ENCODE assay signal across 15 cellular contexts in genomic region chr6:163001341-163001740, GRCh38.
DNase-seq lines count a peak whose midpoint lies in the region; ATAC-seq, FAIRE-seq and TF ChIP-seq lines count a peak whose summit lies in the region.
"Had no signal": no experiment of that assay in that cellular context is flagged by ENCODE, and none has a peak within 500 bp of the region (broad histone marks: within the 10 kb centered on the region; RNA-seq: fewer than 3 reads in every experiment).

No MANE protein-coding gene starts in this region.

- H3K4me2 ChIP-seq in GM23248 (ENCODE audit: unreplicated experiment) (no peak overlapping the region), OCI-LY7 (ENCODE audit: low read length) (no peak overlapping the region)
- H3K4me2 ChIP-seq: BLaER1 had no signal

- H3K9ac ChIP-seq in GM23248: no peak overlapping the region
- H3K9ac ChIP-seq: BLaER1 had no signal

- H2AFZ ChIP-seq in GM23248: no peak overlapping the region
- H2AFZ ChIP-seq in OCI-LY7 (ENCODE audit: low read length): no peak overlapping the region

- WGBS in GM23248 (ENCODE audit: low coverage in 1 of 2, low lambda C conversion rate in 2 of 2, missing lambda C conversion rate in 2 of 2), 2 experiments: 86 to 89% methylated on average over 3 of the region's 3 CpGs

- intact Hi-C loops in OCI-LY7 (cut with micrococcal nuclease; ENCODE audit: unreplicated experiment): no loop called here

- H3F3A ChIP-seq in GM23248 (ENCODE audit: insufficient read depth): peaks cover 28% of the 10 kb centered on the region

- in situ Hi-C loops in GM23248 (cut with MboI): no loop called here

- ATAC-seq in GM19397 (IDR thresholded peaks at IDR 0.05; ENCODE audit: unreplicated experiment) (peak; percentile 86), HG02943 (IDR thresholded peaks at IDR 0.05; ENCODE audit: low read depth, unreplicated experiment) (peak; percentile 97)
- ATAC-seq: natural killer cell had no signal

- H3K27ac ChIP-seq in GM23248: no peak overlapping the region
- no peak overlapping the region for H3K27ac ChIP-seq in OCI-LY7 (ENCODE audit: low read depth, low read length, poor library complexity, severe bottlenecking)
- H3K27ac ChIP-seq: BLaER1 had no signal

- POLR2A ChIA-PET in OCI-LY7 (lab: Charles Lee): interaction anchor here (1.1 kb wide), 1 partner anchor 8 kb away, joined by 3 read pairs; no protein-coding TSS in a partner anchor

- no peak for TF ChIP-seq CTCF in GM12864 (IDR thresholded peaks at IDR 0.05; ENCODE audit: low read depth, low read length, missing control alignments)
- TF ChIP-seq CTCF in D721Med (IDR thresholded peaks at IDR 0.05; ENCODE audit: insufficient read depth, missing control alignments): no peak
- no peak for TF ChIP-seq CTCF in OCI-LY7 (conservative IDR thresholded peaks at IDR 0.05; ENCODE audit: low read length)

- no peaks in the 10 kb centered on the region for H3K36me3 ChIP-seq in GM23248 (ENCODE audit: low read depth)
- no peaks in the 10 kb centered on the region for H3K36me3 ChIP-seq in OCI-LY7 (ENCODE audit: insufficient read depth, low read length)
- H3K36me3 ChIP-seq: BLaER1, MG63 had no signal

- H3K9me2 ChIP-seq in GM23248 (ENCODE audit: insufficient read depth): peaks cover 2% of the 10 kb centered on the region; the same call in 1 of the 2 replicates
- H3K9me2 ChIP-seq in OCI-LY7 (ENCODE audit: insufficient read depth, low read length): no peaks in the 10 kb centered on the region; the same call in 1 of the 2 replicates

- H3K27me3 ChIP-seq in GM23248 (replicated peaks; ENCODE audit: insufficient read depth): no peaks in the 10 kb centered on the region
- H3K27me3 ChIP-seq: BLaER1, MG63 had no signal

- H3K79me2 ChIP-seq in GM23248 (ENCODE audit: insufficient read depth): no peaks in the 10 kb centered on the region
- H3K79me2 ChIP-seq in OCI-LY7 (ENCODE audit: insufficient read depth, low read depth, low read length): no peaks in the 10 kb centered on the region

- no peaks in the 10 kb centered on the region for H4K20me1 ChIP-seq in GM23248 (ENCODE audit: insufficient read depth)
- no peaks in the 10 kb centered on the region for H4K20me1 ChIP-seq in OCI-LY7 (ENCODE audit: insufficient read depth, low read length)
- H4K20me1 ChIP-seq: BLaER1 had no signal

- no peak overlapping the region for H3K4me3 ChIP-seq in GM12864 (ENCODE audit: low read depth, low read length)
- no peak overlapping the region for H3K4me3 ChIP-seq in GM23248
- no peak overlapping the region for H3K4me3 ChIP-seq in OCI-LY7 (ENCODE audit: low read depth, low read length, poor library complexity, severe bottlenecking)
- H3K4me3 ChIP-seq: BLaER1, MG63 had no signal

- peak; percentile 3 for DNase-seq in GM12864 (ENCODE audit: low read depth)
- peak; percentile 54 for DNase-seq in MV-4-11 (lab: John Stamatoyannopoulos, UW)
- no peak for DNase-seq in GM23248
- no peak for DNase-seq in amniotic stem cell (lab: John Stamatoyannopoulos, UW)
- DNase-seq in D721Med (ENCODE audit: insufficient read length, low spot score): no peak
- no peak for DNase-seq in OCI-LY7 (ENCODE audit: low spot score)
- DNase-seq: MG63; natural killer cell; SIG-M5; stimulated activated CD4-positive, alpha-beta T cell treated with anti-CD3 and anti-CD28 coated beads, Interleukin-4, amount 100 ng/mL, for 24 hours had no signal

- H3K9me3 ChIP-seq in GM23248 (ENCODE audit: low read depth): no peaks in the 10 kb centered on the region
- no peaks in the 10 kb centered on the region for H3K9me3 ChIP-seq in OCI-LY7 (ENCODE audit: low read length)
- H3K9me3 ChIP-seq: BLaER1, MG63 had no signal

- CTCF ChIA-PET in OCI-LY7 (lab: Charles Lee; ENCODE audit: unreplicated experiment): no interaction called here

- BruUV-seq in OCI-LY7 (replicated peaks; lab: Mats Ljungman, UMichigan): no TSS peak

- H3K4me1 ChIP-seq in GM23248 (ENCODE audit: insufficient read depth): peaks cover 17% of the 10 kb centered on the region
- H3K4me1 ChIP-seq in OCI-LY7 (ENCODE audit: insufficient read depth, low read length, poor library complexity, severe bottlenecking): no peaks in the 10 kb centered on the region

- FAIRE-seq in D721Med (lab: Jason Lieb, UNC): no peak
- FAIRE-seq: colon, urothelium cell line had no signal

Comparison
In these comparisons a context has a peak if more than half of its experiments do, and no peak if none do; other contexts are left out.
1. DNase-seq: peak in GM12864 (single experiment) and MV-4-11 (single experiment); none in GM23248 (single experiment), amniotic stem cell (single experiment), D721Med (single experiment) and OCI-LY7 (single experiment).